ENCODE assay signal across 1 cellular context in genomic region chr1:178938959-178939317, GRCh38.
TF ChIP-seq lines count a peak whose summit lies in the region.

No MANE protein-coding gene starts in this region.

TF ChIP-seq in HepG2, 621 proteins besides CTCF, POLR2A, EP300 and RAD21 (continued from another document):
- TF ChIP-seq FOXO4 (CRISPR knock-in tag; conservative IDR thresholded peaks at IDR 0.05), result no peak
